Comparison of ENCODE assay signal across 12 cellular contexts in genomic region chr20:2509794-2510193, GRCh38. TPM values are rescaled to one million over a fixed set of nuclear protein-coding genes. Genes with fewer than 3 reads are reported as not detected.
DNase-seq lines count a peak whose midpoint lies in the region; ATAC-seq, FAIRE-seq and TF ChIP-seq lines count a peak whose summit lies in the region.
"Had no signal": no experiment of that assay in that cellular context is flagged by ENCODE, and none has a peak within 500 bp of the region (broad histone marks: within the 10 kb centered on the region; RNA-seq: fewer than 3 reads in every experiment).

No MANE protein-coding gene starts in this region.

- BruUV-seq in IMR-90 (replicated peaks; lab: Mats Ljungman, UMichigan): no TSS peak

- in situ Hi-C loops in IMR-90 (cut with MboI; ENCODE audit: low sequenced_read_pairs): loop anchor here (25.0 kb wide), 1 partner anchor 328 kb away; the partner anchor contains the start of genes PCED1A and VPS16

- FAIRE-seq in pancreas (lab: Jason Lieb, UNC): no peak

- H4K20me1 ChIP-seq in IMR-90 (ENCODE audit: insufficient read depth, low read length) (no peaks in the 10 kb centered on the region), neural cell (ENCODE audit: insufficient read depth) (no peaks in the 10 kb centered on the region)

- H3K4me1 ChIP-seq in IMR-90 (ENCODE audit: control insufficient read depth, insufficient read depth, low read length) (peaks cover 2% of the 10 kb centered on the region; the same call in 1 of the 2 replicates), breast epithelium (no peaks in the 10 kb centered on the region), pancreas (peaks cover 0 to 12% (median 4%) of the 10 kb centered on the region in 3 donors)
- H3K4me1 ChIP-seq: foreskin keratinocyte had no signal

- H3K4me3 ChIP-seq in IMR-90 (ENCODE audit: insufficient read depth, low read depth, low read length) (no peak overlapping the region), breast epithelium (peak overlapping the region in 2 of 3 donors; percentile 65 to 87), neural cell (ENCODE audit: low read length) (peak overlapping the region; percentile 75), pancreas (peak overlapping the region in 1 of 4 donors; percentile 90)

- no peak overlapping the region for H3K27ac ChIP-seq in CD4-positive, alpha-beta T cell (ENCODE audit: low read depth, low read length)
- H3K27ac ChIP-seq in IMR-90 (ENCODE audit: insufficient read depth, low read length) (no peak overlapping the region), breast epithelium (no peak overlapping the region), neural cell (ENCODE audit: low read length) (no peak overlapping the region), pancreas (no peak overlapping the region)
- H3K27ac ChIP-seq: foreskin keratinocyte had no signal

- intact Hi-C loops in CD4-positive, alpha-beta T cell (cut with DNase I, micrococcal nuclease): loop anchor here (1.0 to 2.0 kb wide), 3 partner anchors 15 to 407 kb away; partner anchors contain the start of gene SNRPB (in 2 of the 2)
- intact Hi-C loops in IMR-90 (cut with micrococcal nuclease) (loop anchor here (2.0 kb wide), 1 partner anchor 15 kb away; no protein-coding TSS in a partner anchor), breast epithelium (cut with DNase I; ENCODE audit: low total_unique reads) (no loop called here), pancreas (cut with DNase I) (no loop called here)

- H3K36me3 ChIP-seq in IMR-90 (ENCODE audit: control insufficient read depth, insufficient read depth, low read length): no peaks in the 10 kb centered on the region
- no peaks in the 10 kb centered on the region for H3K36me3 ChIP-seq in breast epithelium
- no peaks in the 10 kb centered on the region for H3K36me3 ChIP-seq in neural cell (ENCODE audit: insufficient read depth, low read length)
- H3K36me3 ChIP-seq in pancreas: no peaks in the 10 kb centered on the region

- H3K23ac ChIP-seq in IMR-90 (ENCODE audit: low read depth, low read length): no peak overlapping the region

- H4K91ac ChIP-seq in IMR-90 (ENCODE audit: insufficient read depth, low read depth, low read length): no peak overlapping the region

- no peak overlapping the region for H3K4ac ChIP-seq in IMR-90 (ENCODE audit: low read depth, low read length)

- H3K9me1 ChIP-seq in IMR-90 (ENCODE audit: insufficient read depth, low read length): peaks cover 3% of the 10 kb centered on the region

- H3K4me2 ChIP-seq in IMR-90 (ENCODE audit: low read depth, low read length) (no peak overlapping the region), neural cell (ENCODE audit: low read length) (peak overlapping the region; percentile 30)

- CTCF ChIA-PET in CD4-positive, alpha-beta T cell (lab: Charles Lee): interaction anchor here (0.8 to 3.3 kb wide), 2 partner anchors 12 to 15 kb away, joined by 4 to 26 read pairs; no protein-coding TSS in a partner anchor
- CTCF ChIA-PET in IMR-90 (lab: Yijun Ruan, JAX): no interaction called here

- H3K9me3 Mint-ChIP-seq in CD4-positive, alpha-beta T cell: no peaks in the 10 kb centered on the region

- H3K36me3 Mint-ChIP-seq in CD4-positive, alpha-beta T cell (ENCODE audit: low read depth): peaks cover 7% of the 10 kb centered on the region

- H2AK5ac ChIP-seq in IMR-90 (ENCODE audit: low read depth, low read length): no peak overlapping the region

- H3K27me3 Mint-ChIP-seq in CD4-positive, alpha-beta T cell: peaks cover 26% of the 10 kb centered on the region

- TF ChIP-seq EP300 in neural cell (conservative IDR thresholded peaks at IDR 0.05; ENCODE audit: poor library complexity, severe bottlenecking): no peak

- no peak overlapping the region for H4K5ac ChIP-seq in IMR-90 (ENCODE audit: low read depth, low read length)

- no peak overlapping the region for H3K56ac ChIP-seq in IMR-90 (ENCODE audit: extremely low read depth, insufficient read depth, low read length)

- H2BK20ac ChIP-seq in IMR-90 (ENCODE audit: low read depth, low read length): no peak overlapping the region

- H3K9me2 ChIP-seq in neural cell (ENCODE audit: insufficient read depth, low read length): no peaks in the 10 kb centered on the region

- TF ChIP-seq RAD21 in IMR-90 (IDR thresholded peaks at IDR 0.05; ENCODE audit: low read length) (no peak), neural cell (conservative IDR thresholded peaks at IDR 0.05) (no peak)

- ATAC-seq in CD4-positive, alpha-beta T cell (ENCODE audit: poor library complexity): no peak
- ATAC-seq in IMR-90 (ENCODE audit: low read depth) (no peak), pancreas (no peak), GM21737 (IDR thresholded peaks at IDR 0.05; ENCODE audit: unreplicated experiment) (no peak), GM18511 (IDR thresholded peaks at IDR 0.05; ENCODE audit: unreplicated experiment) (no peak)

- no peaks in the 10 kb centered on the region for H3F3A ChIP-seq in neural cell (ENCODE audit: insufficient read depth, low read length, poor library complexity, severe bottlenecking)

- peak overlapping the region; percentile 91 to 99 for H4K8ac ChIP-seq in IMR-90 (ENCODE audit: low read depth in 2 of 2, low read length in 2 of 2)

- no peaks in the 10 kb centered on the region for H3K9me3 ChIP-seq in CD4-positive, alpha-beta T cell (ENCODE audit: control insufficient read depth, low read length)
- H3K9me3 ChIP-seq in IMR-90 (ENCODE audit: control insufficient read depth, insufficient read depth, low read length) (no peaks in the 10 kb centered on the region), breast epithelium (no peaks in the 10 kb centered on the region), neural cell (ENCODE audit: low read length) (no peaks in the 10 kb centered on the region), pancreas (no peaks in the 10 kb centered on the region)
- H3K9me3 ChIP-seq: body of pancreas had no signal

- no peak overlapping the region for H2BK15ac ChIP-seq in IMR-90 (ENCODE audit: low read depth, low read length)

- H2BK5ac ChIP-seq in IMR-90 (ENCODE audit: low read depth, low read length, poor library complexity, severe bottlenecking): no peak overlapping the region

- POLR2A ChIA-PET in CD4-positive, alpha-beta T cell (lab: Charles Lee): interaction anchor here (1.0 to 3.6 kb wide), 3 partner anchors 14 to 154 kb away, joined by 4 to 38 read pairs (median 6); partner anchors contain the start of genes IDH3B and SNRPB
- POLR2A ChIA-PET in IMR-90 (lab: Charles Lee; ENCODE audit: unreplicated experiment): no interaction called here

- no peak overlapping the region for H2BK120ac ChIP-seq in IMR-90 (ENCODE audit: low read depth, low read length)

- H3K18ac ChIP-seq in IMR-90 (ENCODE audit: low read depth, low read length): no peak overlapping the region

- no peak overlapping the region for H3K27ac Mint-ChIP-seq in CD4-positive, alpha-beta T cell

- peaks cover 5 to 26% of the 10 kb centered on the region in 2 experiments; a peak in 3 of 4 replicates for H3K79me1 ChIP-seq in IMR-90 (ENCODE audit: low read depth in 1 of 2, low read length in 2 of 2)

- H2AFZ ChIP-seq in IMR-90 (replicated peaks; ENCODE audit: low read length, poor library complexity): no peak overlapping the region
- no peak overlapping the region for H2AFZ ChIP-seq in neural cell (ENCODE audit: low read depth, low read length)

- dilution Hi-C loops in IMR-90 (cut with HindIII; ENCODE audit: low sequenced_read_pairs, unreplicated experiment): no loop called here

- H3K9ac ChIP-seq in IMR-90 (ENCODE audit: low read depth, low read length) (no peak overlapping the region), neural cell (ENCODE audit: low read length) (no peak overlapping the region)

- H3K14ac ChIP-seq in IMR-90 (replicated peaks; ENCODE audit: low read depth, low read length): no peak overlapping the region

- TF ChIP-seq POLR2A in IMR-90 (IDR thresholded peaks at IDR 0.05; ENCODE audit: low read depth, low read length) (no peak), breast epithelium (IDR thresholded peaks at IDR 0.05) (no peak)

- H3K4me3 Mint-ChIP-seq in CD4-positive, alpha-beta T cell: peak overlapping the region; percentile 75

- no peak for DNase-seq in CD4-positive, alpha-beta T cell
- DNase-seq in IMR-90: no peak
- no peak for DNase-seq in breast epithelium (ENCODE audit: low spot score in 2 of 2)
- no peak for DNase-seq in NCI-H2171 treated with DMSO at 0.1 percent for 48 hours (lab: John Stamatoyannopoulos, UW)
- DNase-seq in pancreas: no peak
- DNase-seq: activated CD4-positive, alpha-beta T cell treated with anti-CD3 and anti-CD28 coated beads for 1 hour; body of pancreas; foreskin keratinocyte had no signal

- H3K4me1 Mint-ChIP-seq in CD4-positive, alpha-beta T cell (ENCODE audit: low read depth): peaks cover 26% of the 10 kb centered on the region

- H3K27me3 ChIP-seq in CD4-positive, alpha-beta T cell (ENCODE audit: control insufficient read depth, insufficient read depth, low read length): peaks cover 13% of the 10 kb centered on the region
- H3K27me3 ChIP-seq in IMR-90 (ENCODE audit: control insufficient read depth, insufficient read depth, low read length) (no peaks in the 10 kb centered on the region), breast epithelium (no peaks in the 10 kb centered on the region), neural cell (ENCODE audit: insufficient read depth, low read depth, low read length) (peaks cover 16% of the 10 kb centered on the region), pancreas (no peaks in the 10 kb centered on the region)
- H3K27me3 ChIP-seq: body of pancreas, foreskin keratinocyte had no signal

- H2AK9ac ChIP-seq in IMR-90 (replicated peaks; ENCODE audit: low read depth, low read length, poor library complexity): no peak overlapping the region

- peaks cover 12% of the 10 kb centered on the region for H3K79me2 ChIP-seq in neural cell (replicated peaks; ENCODE audit: insufficient read depth, low read length)

- no peak for TF ChIP-seq CTCF in CD4-positive, alpha-beta T cell (IDR thresholded peaks at IDR 0.05)
- TF ChIP-seq CTCF in IMR-90 (conservative IDR thresholded peaks at IDR 0.05; ENCODE audit: low read depth, low read length) (no peak), breast epithelium (IDR thresholded peaks at IDR 0.05) (no peak), neural cell (IDR thresholded peaks at IDR 0.05; ENCODE audit: poor library complexity, severe bottlenecking) (no peak), pancreas (IDR thresholded peaks at IDR 0.05) (no peak)

- no CpG with 5 or more reads among the region's 3 CpGs for WGBS in IMR-90 (ENCODE audit: extremely low coverage in 2 of 2, insufficient read length in 1 of 2), 2 experiments
- WGBS in pancreas, 2 donors: 71 to 77% methylated on average over 3 of the region's 3 CpGs

RNA-seq across cellular contexts. Expression of gene ZNF343, which starts 1.1 kb away (rescaled TPM):
- 1 to 10 TPM; 5.0 to 5.1 TPM for total RNA-seq in CD4-positive, alpha-beta T cell
- total RNA-seq in IMR-90 (2012; rRNA removed) (18.9 and 26.2 TPM in 2 replicates), breast epithelium (10 to 100 TPM in 2 of 3 donors, 1 to 10 TPM in 1; 8.8 to 18.4 (median 14.0) TPM), pancreas (1 to 10 TPM; 3.2 to 6.9 (median 4.2) TPM)
- polyA plus RNA-seq in IMR-90 (2012; rRNA removed) (7.4 and 7.8 TPM in 2 replicates), neural cell (10.5 and 14.3 TPM in 2 replicates), pancreas (1 to 10 TPM; 4.8 to 7.4 TPM)
- polyA plus RNA-seq in IMR-90 (2012; cell fraction: cytosol; rRNA removed): 2.1 and 2.2 TPM in 2 replicates
- 8.1 and 31.6 TPM in 2 replicates for polyA plus RNA-seq in IMR-90 (2012; cell fraction: nucleus; rRNA removed; ENCODE audit: low replicate concordance)
- polyA minus RNA-seq in neural cell: 24.3 and 26.7 TPM in 2 replicates

RNA-seq across cellular contexts. Expression of gene TMC2, which starts 26.6 kb away (rescaled TPM):
- total RNA-seq in CD4-positive, alpha-beta T cell: not detected
- not detected in 2 replicates for total RNA-seq in IMR-90 (2012; rRNA removed)
- not detected in 2 replicates for polyA plus RNA-seq in IMR-90 (2012; rRNA removed)
- not detected in 2 replicates for polyA plus RNA-seq in IMR-90 (2012; cell fraction: cytosol; rRNA removed)
- not detected in 2 replicates for polyA plus RNA-seq in IMR-90 (2012; cell fraction: nucleus; rRNA removed; ENCODE audit: low replicate concordance)
- total RNA-seq in breast epithelium: under 1 TPM; 0.15 to 0.96 (median 0.33) TPM
- polyA plus RNA-seq in neural cell: 0.11 and 0.66 TPM in 2 replicates
- polyA minus RNA-seq in neural cell: 0.24 and 0.35 TPM in 2 replicates
- under 1 TPM in 3 of 6 donors, not detected in 3; 0.06 to 0.17 (median 0.09) TPM for total RNA-seq in pancreas
- polyA plus RNA-seq in pancreas: under 1 TPM; 0.02 to 0.19 TPM
- total RNA-seq: foreskin keratinocyte, LHCN-M2 had no signal
- polyA plus RNA-seq: foreskin keratinocyte had no signal

RNA-seq across cellular contexts. Expression of gene SNRPB, which starts 39.2 kb away (rescaled TPM):
- 100 to 1,000 TPM; 146 to 147 TPM for total RNA-seq in CD4-positive, alpha-beta T cell
- total RNA-seq in IMR-90 (2012; rRNA removed) (103 and 109 TPM in 2 replicates), breast epithelium (100 to 1,000 TPM; 124 to 207 (median 179) TPM), pancreas (10 to 100 TPM; 18.4 to 54.5 (median 46.2) TPM)
- polyA plus RNA-seq in IMR-90 (2012; rRNA removed) (214 and 249 TPM in 2 replicates), neural cell (289 and 335 TPM in 2 replicates), pancreas (10 to 100 TPM; 48.8 to 87.2 TPM)
- polyA plus RNA-seq in IMR-90 (2012; cell fraction: cytosol; rRNA removed): 295 and 345 TPM in 2 replicates
- 141 and 176 TPM in 2 replicates for polyA plus RNA-seq in IMR-90 (2012; cell fraction: nucleus; rRNA removed; ENCODE audit: low replicate concordance)
- polyA minus RNA-seq in neural cell: 72.1 and 72.8 TPM in 2 replicates

Comparison
In these comparisons a context has a peak if more than half of its experiments do, and no peak if none do; other contexts are left out.
1. intact Hi-C loops: an anchor here in CD4-positive, alpha-beta T cell (1.0 to 2.0 kb wide) and IMR-90 (2.0 kb wide); none called in breast epithelium and pancreas.